In genomic region chr18:79167526-79168190, GRCh38 we compare ENCODE assay signal across 18 cellular contexts.
"Had no signal": no experiment of that assay in that cellular context is flagged by ENCODE, and none has a peak within 500 bp of the region (broad histone marks: within the 10 kb centered on the region; RNA-seq: fewer than 3 reads in every experiment).

No MANE protein-coding gene starts in this region.

- H3K27ac ChIP-seq: pancreas, tibial artery had no signal

- H3K9me3 ChIP-seq: pancreas, tibial artery had no signal

- H3K4me3 ChIP-seq: pancreas, tibial artery had no signal

- ATAC-seq: activated CD8-positive, alpha-beta memory T cell treated with anti-CD3 and anti-CD28 coated beads, Interleukin-2, amount 10 ng/mL, durations not matched to agents 7 days and 5 days; activated CD8-positive, alpha-beta T cell treated with anti-CD3 and anti-CD28 coated beads for 36 hours; pancreas; sciatic nerve; T-helper 17 cell had no signal

- H3K27me3 ChIP-seq: pancreas, tibial artery had no signal

- H3K4me1 ChIP-seq: tibial artery had no signal

- DNase-seq: activated CD4-positive, alpha-beta T cell treated with anti-CD3 and anti-CD28 coated beads for 4 hours; activated CD4-positive, CD25-positive, alpha-beta regulatory T cell; activated CD8-positive, alpha-beta memory T cell treated with anti-CD3 and anti-CD28 coated beads, Interleukin-2, amount 10 ng/mL, durations not matched to agents 7 days and 5 days; activated CD8-positive, alpha-beta T cell treated with anti-CD3 and anti-CD28 coated beads for 36 hours; activated effector memory CD4-positive, alpha-beta T cell treated with anti-CD3 and anti-CD28 coated beads, Interleukin-2, amount 50 U/mL, for 16 hours; activated naive CD4-positive, alpha-beta T cell treated with anti-CD3 and anti-CD28 coated beads, Interleukin-2, amount 10 ng/mL, durations not matched to agents 7 days and 5 days; activated T-cell treated with anti-CD3 and anti-CD28 coated beads for 4 hours; amygdala; effector CD4-positive, alpha-beta T cell; immature natural killer cell; kidney glomerular epithelial cell; pancreas; small intestine; stimulated activated naive CD4-positive, alpha-beta T cell treated with Interleukin-2 at 50 U/mL for 16 hours; SW 1271; T-helper 17 cell; tibial artery had no signal
